20 cellular contexts compared by ENCODE assay signal in genomic region chr7:41855798-41856197, GRCh38.
"Had no signal": no experiment of that assay in that cellular context is flagged by ENCODE, and none has a peak within 500 bp of the region (broad histone marks: within the 10 kb centered on the region; RNA-seq: fewer than 3 reads in every experiment).

No MANE protein-coding gene starts in this region.

- H3K4me3 ChIP-seq: heart left ventricle, left lung, smooth muscle cell, transverse colon had no signal

- H3K27me3 Mint-ChIP-seq: memory B cell; progenitor cell of endocrine pancreas; stimulated activated memory B cell treated with anti-CD40 and anti-IgM and Interleukin-4, amounts not matched to agents 10 μg/mL and 1 μg/mL and 100 μg/mL, for 72 hours had no signal

- ATAC-seq: esophagus mucosa; heart left ventricle; left lung; right cardiac atrium; stimulated activated memory B cell treated with anti-CD40 and anti-IgM and Interleukin-4, amounts not matched to agents 10 μg/mL and 1 μg/mL and 100 μg/mL, for 72 hours had no signal

- DNase-seq: activated CD4-positive, alpha-beta T cell treated with anti-CD3 and anti-CD28 coated beads, Interleukin-2, amount 10 ng/mL, durations not matched to agents 7 days and 5 days; activated CD4-positive, CD25-positive, alpha-beta regulatory T cell; activated CD8-positive, alpha-beta memory T cell treated with anti-CD3 and anti-CD28 coated beads for 24 hours; activated naive CD4-positive, alpha-beta T cell treated with anti-CD3 and anti-CD28 coated beads, Interleukin-2, amount 50 U/mL, for 16 hours; amniotic stem cell; dermis blood vessel endothelial cell; heart left ventricle; left lung; nucleus accumbens; right cardiac atrium; T-helper 2 cell; transverse colon had no signal

- H3K27ac Mint-ChIP-seq: activated CD4-positive, alpha-beta T cell treated with anti-CD3 and anti-CD28 coated beads, Interleukin-2, amount 10 ng/mL, durations not matched to agents 7 days and 5 days; activated T-helper 2 cell treated with anti-CD3 and anti-CD28 coated beads, Interferon-gamma antibody, Interleukin-2, Interleukin-4, amounts not matched to agents 10 μg/mL and 5 μg/mL and 100 μg/mL, durations not matched to agents 14 hours and 24 hours and 36 hours; brain; memory B cell; progenitor cell of endocrine pancreas; stimulated activated memory B cell treated with anti-CD40 and anti-IgM and Interleukin-4, amounts not matched to agents 10 μg/mL and 1 μg/mL and 100 μg/mL, for 72 hours had no signal

- H3K4me3 Mint-ChIP-seq: activated CD4-positive, alpha-beta T cell treated with anti-CD3 and anti-CD28 coated beads, Interleukin-2, amount 10 ng/mL, durations not matched to agents 7 days and 5 days; brain; memory B cell; natural killer cell treated with Interleukin-12 subunit alpha and Interleukin-12 subunit beta and Interleukin-15 and Interleukin-18, amount 100 ng/mL, for 72 hours; stimulated activated memory B cell treated with anti-CD40 and anti-IgM and Interleukin-4, amounts not matched to agents 10 μg/mL and 1 μg/mL and 100 μg/mL, for 72 hours had no signal

- H3K36me3 Mint-ChIP-seq: brain; memory B cell; stimulated activated memory B cell treated with anti-CD40 and anti-IgM and Interleukin-4, amounts not matched to agents 10 μg/mL and 1 μg/mL and 100 μg/mL, for 72 hours had no signal

- H3K9me3 Mint-ChIP-seq: brain had no signal

- H3K4me1 Mint-ChIP-seq: activated CD4-positive, alpha-beta T cell treated with anti-CD3 and anti-CD28 coated beads, Interleukin-2, amount 10 ng/mL, durations not matched to agents 7 days and 5 days; brain had no signal
